Comparison of ENCODE assay signal across 9 cellular contexts in the genomic region with DNA sequence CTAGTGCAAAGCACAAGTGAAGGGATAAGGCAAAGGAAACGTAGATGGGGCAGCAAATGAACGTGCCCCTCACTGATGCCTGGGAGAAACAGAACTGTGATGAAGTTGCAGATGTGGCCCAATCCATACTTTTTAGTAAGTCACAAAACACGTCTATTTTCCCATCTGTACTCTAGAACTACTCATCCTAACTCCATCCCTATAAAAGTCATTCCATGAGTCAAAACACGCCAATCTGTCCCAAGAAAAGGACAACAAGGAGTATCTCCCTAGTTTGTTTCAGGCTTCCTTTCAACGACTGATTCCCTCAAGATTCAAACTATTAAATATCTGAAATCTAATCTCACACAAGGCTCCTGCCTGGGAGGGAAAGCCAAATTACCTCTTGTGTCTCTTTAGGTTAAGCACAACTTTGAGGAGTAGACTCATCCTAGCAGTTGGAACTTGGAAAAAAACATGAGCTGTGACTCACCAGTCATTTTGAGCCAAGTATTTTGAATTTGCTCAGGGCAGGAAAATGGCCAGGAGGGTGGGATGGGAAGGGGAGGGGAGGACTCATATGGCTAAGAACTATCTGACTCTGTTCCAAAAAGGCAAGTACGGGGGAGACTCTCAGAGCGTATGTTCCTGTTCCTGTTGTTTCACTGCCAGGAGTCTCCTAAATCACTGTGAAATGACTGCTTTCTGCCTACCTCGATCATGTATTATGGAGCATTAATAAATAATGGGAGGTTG.
DNase-seq lines count a peak whose midpoint lies in the region; ATAC-seq lines count a peak whose summit lies in the region.
"Had no signal": no experiment of that assay in that cellular context is flagged by ENCODE, and none has a peak within 500 bp of the region (broad histone marks: within the 10 kb centered on the region; RNA-seq: fewer than 3 reads in every experiment).

No MANE protein-coding gene starts in this region.

- ATAC-seq in left cardiac atrium (peak; percentile 55 to 96), GM21526 (IDR thresholded peaks at IDR 0.05; ENCODE audit: low FRiP score, unreplicated experiment) (no peak), left lobe of liver (no peak)
- ATAC-seq: right lobe of liver had no signal

- H3K4me3 ChIP-seq in skin epidermis = no peak overlapping the region
- H3K4me3 ChIP-seq: right lobe of liver had no signal

- peak overlapping the region in 19 of 21 experiments; percentile 7 to 89 (median 64) for H3K27ac ChIP-seq in skin epidermis
- H3K27ac ChIP-seq: right lobe of liver had no signal

- intact Hi-C loops in left cardiac atrium (cut with DNase I) = no loop called here

- DNase-seq in H4 (ENCODE audit: low spot score) = peak; percentile 53
- peak; percentile 57 for DNase-seq in amniotic stem cell (lab: John Stamatoyannopoulos, UW)
- peak; percentile 38 for DNase-seq in left cardiac atrium
- DNase-seq in activated naive CD4-positive, alpha-beta T cell (lab: John Stamatoyannopoulos, UW) = no peak
- DNase-seq in left lobe of liver (ENCODE audit: low spot score) = no peak
- DNase-seq in activated gamma-delta T cell treated with Interleukin-2 at 50 U/mL for 16 hours = no peak
- DNase-seq: right lobe of liver had no signal

Comparison
In these comparisons a context has a peak if more than half of its experiments do, and no peak if none do; other contexts are left out.
1. DNase-seq: peak in H4 (single experiment), amniotic stem cell (single experiment) and left cardiac atrium (single experiment); none in activated naive CD4-positive, alpha-beta T cell (0 of 4), left lobe of liver (single experiment) and activated gamma-delta T cell treated with Interleukin-2 at 50 U/mL for 16 hours (single experiment).
2. ATAC-seq: peak in left cardiac atrium (2 of 2); none in GM21526 (single experiment) and left lobe of liver (single experiment).